In the genomic region with DNA sequence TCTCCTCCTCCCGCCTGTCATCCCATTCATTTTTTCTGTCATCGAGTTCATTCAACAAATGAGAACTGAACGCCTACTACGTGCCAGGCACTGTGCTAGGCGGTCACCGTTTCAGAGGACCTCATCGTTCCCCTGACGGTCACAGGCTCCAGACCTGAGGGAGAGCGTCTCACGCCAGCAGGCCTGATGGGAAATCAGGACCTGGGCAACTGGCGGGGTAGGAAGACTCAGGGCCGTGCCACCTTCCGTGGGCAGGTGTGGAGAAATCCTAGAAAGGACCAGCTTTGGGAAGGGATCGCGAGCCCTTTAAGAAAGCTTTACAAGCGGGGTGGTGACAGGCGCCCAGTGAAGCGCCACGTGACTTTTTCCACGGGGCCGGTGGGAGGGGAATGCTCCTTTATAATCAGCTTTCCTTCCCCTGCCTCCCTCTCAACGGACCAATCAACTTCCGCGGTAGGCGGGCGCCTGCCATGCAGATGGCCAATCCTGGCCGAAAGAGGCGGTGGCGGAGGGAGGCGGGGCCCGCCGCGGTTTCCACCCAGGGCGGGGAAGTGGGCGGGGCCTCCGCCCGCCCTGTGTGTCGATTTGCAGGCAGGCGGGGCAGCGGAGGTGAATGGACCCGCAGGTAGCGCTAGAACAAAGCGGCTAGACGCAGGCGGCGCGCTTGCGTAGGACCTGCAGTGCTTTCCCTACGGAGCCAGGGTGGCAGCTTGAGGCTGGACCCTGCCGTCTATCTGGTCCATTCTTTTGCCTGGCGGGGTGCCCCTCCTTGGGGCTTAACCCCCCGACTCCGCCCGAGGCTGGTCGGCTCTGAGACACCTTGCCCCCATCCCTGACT, we compare ENCODE assay signal across 8 cellular contexts. TPM values are rescaled to one million over a fixed set of nuclear protein-coding genes. Genes with fewer than 3 reads are reported as not detected.
DNase-seq lines count a peak whose midpoint lies in the region; ATAC-seq and TF ChIP-seq lines count a peak whose summit lies in the region.

No MANE protein-coding gene starts in this region.

- TF ChIP-seq RAD21 in SK-N-SH (IDR thresholded peaks at IDR 0.05; ENCODE audit: low read length), result peak; percentile 17; the same call in 1 of the 2 replicates

- no peaks in the 10 kb centered on the region for H4K20me1 ChIP-seq in SK-N-SH (ENCODE audit: insufficient read depth)

- peaks cover 13 to 66% of the 10 kb centered on the region in 2 experiments for H3K4me1 ChIP-seq in SK-N-SH (ENCODE audit: control insufficient read depth in 1 of 2, insufficient read depth in 2 of 2, low read depth in 1 of 2, low read length in 1 of 2)

- peaks cover 6 to 17% of the 10 kb centered on the region in 2 donors for H3K36me3 Mint-ChIP-seq in activated naive CD4-positive, alpha-beta T cell treated with anti-CD3 and anti-CD28 coated beads, Interleukin-2, amount 50 U/mL, for 72 hours

- peak overlapping the region; percentile 91 for H2AFZ ChIP-seq in SK-N-SH (ENCODE audit: low read depth)

- H3K36me3 ChIP-seq in SK-N-SH (replicated peaks in 1 of 2; ENCODE audit: control insufficient read depth in 1 of 2, insufficient read depth in 2 of 2, low read length in 1 of 2), result peaks cover 0 to 16% of the 10 kb centered on the region in 2 experiments

- WGBS in SK-N-SH (ENCODE audit: low lambda C conversion rate), result under 1% methylated on average over 28 of the region's 55 CpGs

- H3K9me2 ChIP-seq in SK-N-SH, result no peaks in the 10 kb centered on the region

- H3K9me3 ChIP-seq in SK-N-SH, result no peaks in the 10 kb centered on the region

- peak overlapping the region; percentile 65 to 94 for H3K4me3 ChIP-seq in SK-N-SH (ENCODE audit: low read depth in 2 of 2, low read length in 1 of 2)

- peak overlapping the region; percentile 74 for H3K9ac ChIP-seq in SK-N-SH

- TF ChIP-seq CTCF in GM10248 (IDR thresholded peaks at IDR 0.05; ENCODE audit: control extremely low read depth, extremely low read depth, low read depth, missing control alignments) (no peak), SK-N-SH (IDR thresholded peaks at IDR 0.05) (no peak)

- H3K9me3 Mint-ChIP-seq in activated naive CD4-positive, alpha-beta T cell treated with anti-CD3 and anti-CD28 coated beads, Interleukin-2, amount 50 U/mL, for 72 hours, result no peaks in the 10 kb centered on the region

- CTCF ChIA-PET in GM10248 (lab: Yijun Ruan, JAX) (interaction anchor here (0.7 to 12.7 kb wide), 12 partner anchors 13 to 132 kb away, joined by 3 to 123 read pairs (median 4); partner anchors contain the start of genes ABHD14B and RRP9), SK-N-SH (lab: Yijun Ruan, JAX) (interaction anchor here (1.0 to 29.9 kb wide), 17 partner anchors 10 to 213 kb away, joined by 3 to 983 read pairs (median 6); partner anchors contain the start of gene ABHD14B)

- H3K4me2 ChIP-seq in SK-N-SH, result peak overlapping the region; percentile 91

- POLR2A ChIA-PET in GM10248 (lab: Yijun Ruan, JAX), result interaction anchor here (0.6 to 1.5 kb wide), 5 partner anchors 61 to 97 kb away, joined by 3 to 4 read pairs (median 3); partner anchors contain the start of genes POC1A and RPL29
- POLR2A ChIA-PET in SK-N-SH (lab: Yijun Ruan, JAX), result interaction anchor here (0.6 to 6.5 kb wide), 20 partner anchors 9 to 97 kb away, joined by 3 to 86 read pairs (median 8); partner anchors contain the start of genes POC1A and RPL29

- TF ChIP-seq EP300 in SK-N-SH (IDR thresholded peaks at IDR 0.05; ENCODE audit: borderline replicate concordance in 1 of 2, low read depth in 1 of 2, low read length in 1 of 2), result no peak

- H3K27me3 ChIP-seq in SK-N-SH (ENCODE audit: insufficient read depth), result no peaks in the 10 kb centered on the region

- H3K27ac ChIP-seq in SK-N-SH (ENCODE audit: low read depth in 2 of 2, low read length in 1 of 2), result peak overlapping the region; percentile 88 to 93

- H3F3A ChIP-seq in SK-N-SH (replicated peaks; ENCODE audit: insufficient read depth), result peaks cover 18% of the 10 kb centered on the region

- peak overlapping the region; percentile 83 to 97 for H3K27ac Mint-ChIP-seq in activated naive CD4-positive, alpha-beta T cell treated with anti-CD3 and anti-CD28 coated beads, Interleukin-2, amount 50 U/mL, for 72 hours

- ATAC-seq in HG02610 (IDR thresholded peaks at IDR 0.05; ENCODE audit: unreplicated experiment), result peak; percentile 83
- ATAC-seq in activated naive CD4-positive, alpha-beta T cell treated with anti-CD3 and anti-CD28 coated beads, Interleukin-2, amount 50 U/mL, for 72 hours, result peak; percentile 81 to 83

- DNase-seq in GM10248 (ENCODE audit: extremely low spot score) (peak; percentile 98), NCI-H1092 (lab: John Stamatoyannopoulos, UW) (peak; percentile 97), SK-N-SH (peak; percentile 97), globus pallidus (ENCODE audit: low spot score) (peak; percentile 100), non-pigmented ciliary epithelial cell (ENCODE audit: low read depth) (peak; percentile 91), superior temporal gyrus (ENCODE audit: extremely low spot score) (peak; percentile 100)
- peak; percentile 98 to 99 for DNase-seq in activated naive CD4-positive, alpha-beta T cell treated with anti-CD3 and anti-CD28 coated beads, Interleukin-2, amount 50 U/mL, for 72 hours (ENCODE audit: low spot score in 2 of 2)

- H3K79me2 ChIP-seq in SK-N-SH (ENCODE audit: insufficient read depth), result peaks cover 44% of the 10 kb centered on the region

TF ChIP-seq in SK-N-SH, 30 proteins besides CTCF, POLR2A, EP300 and RAD21:
- TF ChIP-seq CHD2 (IDR thresholded peaks at IDR 0.05; ENCODE audit: low read length, partially characterized antibody) (peak; percentile 55), SIN3A (IDR thresholded peaks at IDR 0.05; ENCODE audit: borderline replicate concordance, low read depth, low read length) (peak; percentile 78; the same call in 1 of the 2 replicates), PBX3 (IDR thresholded peaks at IDR 0.05) (peak; percentile 40; the same call in 1 of the 2 replicates), EZH2phosphoT487 (IDR thresholded peaks at IDR 0.05; ENCODE audit: borderline replicate concordance, low read depth) (no peak), SMC3 (IDR thresholded peaks at IDR 0.05; ENCODE audit: low read depth, low read length) (peak; percentile 3; the same call in 1 of the 2 replicates), RFX5 (IDR thresholded peaks at IDR 0.05; ENCODE audit: low read length) (peak; percentile 46; the same call in 1 of the 2 replicates), MXI1 (IDR thresholded peaks at IDR 0.05; ENCODE audit: low read depth, low read length) (peak; percentile 97), NFIC (IDR thresholded peaks at IDR 0.05; ENCODE audit: borderline replicate concordance) (no peak), POLR2AphosphoS5 (IDR thresholded peaks at IDR 0.05; ENCODE audit: low read depth, low read length) (peak; percentile 52; the same call in 1 of the 2 replicates), FOXM1 (IDR thresholded peaks at IDR 0.05; ENCODE audit: low read depth) (no peak), YY1 (IDR thresholded peaks at IDR 0.05; ENCODE audit: low read depth) (no peak), USF1 (IDR thresholded peaks at IDR 0.05; ENCODE audit: borderline replicate concordance, low read depth) (peak; percentile 93)
- TF ChIP-seq, protein P1, sequence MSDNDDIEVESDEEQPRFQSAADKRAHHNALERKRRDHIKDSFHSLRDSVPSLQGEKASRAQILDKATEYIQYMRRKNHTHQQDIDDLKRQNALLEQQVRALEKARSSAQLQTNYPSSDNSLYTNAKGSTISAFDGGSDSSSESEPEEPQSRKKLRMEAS (IDR thresholded peaks at IDR 0.05; ENCODE audit: low read depth), result peak; percentile 96
- TF ChIP-seq, protein P2, sequence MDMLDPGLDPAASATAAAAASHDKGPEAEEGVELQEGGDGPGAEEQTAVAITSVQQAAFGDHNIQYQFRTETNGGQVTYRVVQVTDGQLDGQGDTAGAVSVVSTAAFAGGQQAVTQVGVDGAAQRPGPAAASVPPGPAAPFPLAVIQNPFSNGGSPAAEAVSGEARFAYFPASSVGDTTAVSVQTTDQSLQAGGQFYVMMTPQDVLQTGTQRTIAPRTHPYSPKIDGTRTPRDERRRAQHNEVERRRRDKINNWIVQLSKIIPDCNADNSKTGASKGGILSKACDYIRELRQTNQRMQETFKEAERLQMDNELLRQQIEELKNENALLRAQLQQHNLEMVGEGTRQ (IDR thresholded peaks at IDR 0.05; ENCODE audit: borderline replicate concordance, low read depth, low read length), result peak; percentile 83
- TF ChIP-seq, protein P3, sequence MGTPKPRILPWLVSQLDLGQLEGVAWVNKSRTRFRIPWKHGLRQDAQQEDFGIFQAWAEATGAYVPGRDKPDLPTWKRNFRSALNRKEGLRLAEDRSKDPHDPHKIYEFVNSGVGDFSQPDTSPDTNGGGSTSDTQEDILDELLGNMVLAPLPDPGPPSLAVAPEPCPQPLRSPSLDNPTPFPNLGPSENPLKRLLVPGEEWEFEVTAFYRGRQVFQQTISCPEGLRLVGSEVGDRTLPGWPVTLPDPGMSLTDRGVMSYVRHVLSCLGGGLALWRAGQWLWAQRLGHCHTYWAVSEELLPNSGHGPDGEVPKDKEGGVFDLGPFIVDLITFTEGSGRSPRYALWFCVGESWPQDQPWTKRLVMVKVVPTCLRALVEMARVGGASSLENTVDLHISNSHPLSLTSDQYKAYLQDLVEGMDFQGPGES (IDR thresholded peaks at IDR 0.05; ENCODE audit: low read depth, low read length), result peak; percentile 79

RNA-seq across cellular contexts. Expression of gene DUSP7, which starts 0.8 kb away (rescaled TPM):
- polyA plus RNA-seq in SK-N-SH (2012; rRNA removed), result 24.3 and 25.8 TPM in 2 replicates
- 13.1 and 20.1 TPM in 2 replicates for polyA plus RNA-seq in SK-N-SH (2012; cell fraction: cytosol; rRNA removed)
- 14.4 and 15.6 TPM in 2 replicates for polyA plus RNA-seq in SK-N-SH (2012; cell fraction: nucleus; rRNA removed)
- 10 to 100 TPM; 10.8 to 17.5 TPM for total RNA-seq in activated naive CD4-positive, alpha-beta T cell treated with anti-CD3 and anti-CD28 coated beads, Interleukin-2, amount 50 U/mL, for 72 hours

Comparison
In these comparisons a context has a peak if more than half of its experiments do, and no peak if none do; other contexts are left out.
1. Peak in every context shown above with its lines: DNase-seq, ATAC-seq, H3K4me3 ChIP-seq and H3K27ac ChIP-seq.